ENCODE assay signal across 18 cellular contexts in the genomic region with DNA sequence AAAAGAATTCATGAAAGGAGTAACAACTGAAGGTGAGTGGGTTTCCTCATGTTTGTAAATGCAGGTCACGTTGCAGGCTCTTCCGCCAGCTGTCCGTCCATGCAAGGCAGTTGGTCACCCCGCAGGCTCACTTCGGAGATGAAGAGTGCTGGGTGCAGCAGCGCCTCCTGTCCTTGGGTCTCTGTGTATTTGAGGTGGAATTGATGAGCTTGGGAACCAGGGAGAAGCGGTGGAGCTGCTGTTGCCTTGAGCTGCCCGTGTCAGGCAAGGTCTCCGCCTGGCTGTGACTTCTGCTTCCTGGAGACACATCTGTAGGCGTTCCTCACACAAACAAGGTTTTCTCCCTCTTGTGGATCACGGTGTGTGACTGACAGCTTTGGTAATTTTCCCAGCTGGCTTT. TPM values are rescaled to one million over a fixed set of nuclear protein-coding genes. Genes with fewer than 3 reads are reported as not detected.
DNase-seq lines count a peak whose midpoint lies in the region; ATAC-seq, FAIRE-seq and TF ChIP-seq lines count a peak whose summit lies in the region.
"Had no signal": no experiment of that assay in that cellular context is flagged by ENCODE, and none has a peak within 500 bp of the region (broad histone marks: within the 10 kb centered on the region; RNA-seq: fewer than 3 reads in every experiment).

No MANE protein-coding gene starts in this region.

- peak overlapping the region; percentile 51 for H3K4me3 Mint-ChIP-seq in CD4-positive, alpha-beta T cell
- no peak overlapping the region for H3K4me3 Mint-ChIP-seq in activated naive CD8-positive, alpha-beta T cell treated with anti-CD3 and anti-CD28 coated beads, Interleukin-2, amount 50 U/mL, for 24 hours
- peak overlapping the region; percentile 35 for H3K4me3 Mint-ChIP-seq in natural killer cell
- H3K4me3 Mint-ChIP-seq: CD4-positive, CD25-positive, alpha-beta regulatory T cell had no signal

- no peak for TF ChIP-seq CTCF in CD4-positive, alpha-beta T cell (IDR thresholded peaks at IDR 0.05)
- TF ChIP-seq CTCF in natural killer cell (IDR thresholded peaks at IDR 0.05) (no peak), GM10266 (IDR thresholded peaks at IDR 0.05; ENCODE audit: control insufficient read depth, insufficient read depth, low read depth, missing control alignments) (no peak)

- no peaks in the 10 kb centered on the region for H3K9me3 ChIP-seq in CD4-positive, alpha-beta T cell (ENCODE audit: control insufficient read depth, low read length)

- DNase-seq in CD1c-positive myeloid dendritic cell (ENCODE audit: extremely low spot score) (peak; percentile 35), natural killer cell (no peak), GM10266 (ENCODE audit: extremely low spot score) (no peak), urothelium cell line (ENCODE audit: low spot score) (no peak), G401 (ENCODE audit: low spot score) (no peak)
- DNase-seq in CD4-positive, alpha-beta T cell: no peak
- DNase-seq in activated naive CD8-positive, alpha-beta T cell treated with anti-CD3 and anti-CD28 coated beads, Interleukin-2, amount 50 U/mL, for 24 hours: no peak
- DNase-seq: CD4-positive, CD25-positive, alpha-beta regulatory T cell; GOT3; Kasumi-1; MM.1S; NCI-H1092 treated with DMSO at 0.1 percent for 48 hours; NCI-H2081 treated with DMSO at 0.1 percent for 48 hours; NCI-H510A; NCI-H774 had no signal

- H3K9me3 Mint-ChIP-seq in CD4-positive, alpha-beta T cell: no peaks in the 10 kb centered on the region
- H3K9me3 Mint-ChIP-seq in activated naive CD8-positive, alpha-beta T cell treated with anti-CD3 and anti-CD28 coated beads, Interleukin-2, amount 50 U/mL, for 24 hours: no peaks in the 10 kb centered on the region
- H3K9me3 Mint-ChIP-seq in natural killer cell: no peaks in the 10 kb centered on the region
- H3K9me3 Mint-ChIP-seq: CD4-positive, CD25-positive, alpha-beta regulatory T cell; IgD-negative memory B cell had no signal

- in situ Hi-C loops in G401 (cut with HindIII; ENCODE audit: low sequenced_read_pairs): no loop called here

- H3K27ac Mint-ChIP-seq in CD4-positive, alpha-beta T cell: no peak overlapping the region
- peak overlapping the region; percentile 25 for H3K27ac Mint-ChIP-seq in activated naive CD8-positive, alpha-beta T cell treated with anti-CD3 and anti-CD28 coated beads, Interleukin-2, amount 50 U/mL, for 24 hours
- H3K27ac Mint-ChIP-seq in natural killer cell: peak overlapping the region in 1 of 2 donors; percentile 23

- FAIRE-seq in urothelium cell line (lab: Jason Lieb, UNC): no peak

- ATAC-seq in CD4-positive, alpha-beta T cell (ENCODE audit: poor library complexity): no peak
- no peak for ATAC-seq in activated naive CD8-positive, alpha-beta T cell treated with anti-CD3 and anti-CD28 coated beads, Interleukin-2, amount 50 U/mL, for 24 hours
- no peak for ATAC-seq in natural killer cell

- H3K36me3 Mint-ChIP-seq in CD4-positive, alpha-beta T cell (ENCODE audit: low read depth): peaks cover 56% of the 10 kb centered on the region
- H3K36me3 Mint-ChIP-seq in activated naive CD8-positive, alpha-beta T cell treated with anti-CD3 and anti-CD28 coated beads, Interleukin-2, amount 50 U/mL, for 24 hours (ENCODE audit: low read depth): peaks cover 35% of the 10 kb centered on the region
- H3K36me3 Mint-ChIP-seq in natural killer cell: peaks cover 2% of the 10 kb centered on the region

- no peak overlapping the region for H3K27ac ChIP-seq in CD4-positive, alpha-beta T cell (ENCODE audit: low read depth, low read length)
- H3K27ac ChIP-seq: SK-N-MC had no signal

- peaks cover 31% of the 10 kb centered on the region for H3K4me1 Mint-ChIP-seq in CD4-positive, alpha-beta T cell (ENCODE audit: low read depth)
- peaks cover 16% of the 10 kb centered on the region for H3K4me1 Mint-ChIP-seq in activated naive CD8-positive, alpha-beta T cell treated with anti-CD3 and anti-CD28 coated beads, Interleukin-2, amount 50 U/mL, for 24 hours
- H3K4me1 Mint-ChIP-seq in natural killer cell: peaks cover 21 to 29% of the 10 kb centered on the region in 2 donors

- CTCF ChIA-PET in CD4-positive, alpha-beta T cell (lab: Charles Lee): no interaction called here

- H3K27me3 Mint-ChIP-seq in CD4-positive, alpha-beta T cell: no peaks in the 10 kb centered on the region
- H3K27me3 Mint-ChIP-seq in activated naive CD8-positive, alpha-beta T cell treated with anti-CD3 and anti-CD28 coated beads, Interleukin-2, amount 50 U/mL, for 24 hours: no peaks in the 10 kb centered on the region
- H3K27me3 Mint-ChIP-seq in natural killer cell (ENCODE audit: low read depth in 2 of 2): no peaks in the 10 kb centered on the region
- H3K27me3 Mint-ChIP-seq: CD4-positive, CD25-positive, alpha-beta regulatory T cell; IgD-negative memory B cell had no signal

- intact Hi-C loops in CD4-positive, alpha-beta T cell (cut with DNase I, micrococcal nuclease): loop anchor here in 1 of 2 experiments (10.0 kb wide), 1 partner anchor 55 kb away; a partner anchor contains a TSS
- intact Hi-C loops in natural killer cell (cut with micrococcal nuclease): loop anchor here (5.0 kb wide), 1 partner anchor 33 kb away; no protein-coding TSS in a partner anchor

- no peaks in the 10 kb centered on the region for H3K27me3 ChIP-seq in CD4-positive, alpha-beta T cell (ENCODE audit: control insufficient read depth, insufficient read depth, low read length)

- POLR2A ChIA-PET in CD4-positive, alpha-beta T cell (lab: Charles Lee): no interaction called here

RNA-seq across cellular contexts. Expression of a gene that starts 2.6 kb away (rescaled TPM):
- 1 to 10 TPM; 3.5 to 5.5 TPM for total RNA-seq in CD4-positive, alpha-beta T cell
- 10 to 100 TPM; 22.3 to 24.0 (median 23.8) TPM for total RNA-seq in natural killer cell
- 1.2 TPM in 1 of 2 replicates, not detected in the other for total RNA-seq in G401 (2014; rRNA removed; shearing (Covaris generic))

RNA-seq across cellular contexts. Expression of a gene that starts 11.9 kb away (rescaled TPM):
- 10 to 100 TPM; 39.6 to 46.1 TPM for total RNA-seq in CD4-positive, alpha-beta T cell
- total RNA-seq in natural killer cell: 10 to 100 TPM; 45.1 to 60.1 (median 53.1) TPM
- 41.0 and 49.2 TPM in 2 replicates for total RNA-seq in G401 (2014; rRNA removed; shearing (Covaris generic))

RNA-seq across cellular contexts. Expression of a gene that starts 23.6 kb away (rescaled TPM):
- total RNA-seq in CD4-positive, alpha-beta T cell: 10 to 100 TPM; 51.9 to 54.3 TPM
- total RNA-seq in natural killer cell: 100 to 1,000 TPM in 1 of 3 donors, 10 to 100 TPM in 2; 79.5 to 116 (median 83.4) TPM
- total RNA-seq in G401 (2014; rRNA removed; shearing (Covaris generic)): 24.3 and 36.5 TPM in 2 replicates

RNA-seq across cellular contexts. Expression of a gene that starts 56.9 kb away (rescaled TPM):
- total RNA-seq in CD4-positive, alpha-beta T cell: not detected
- not detected for total RNA-seq in natural killer cell
- not detected in 2 replicates for total RNA-seq in G401 (2014; rRNA removed; shearing (Covaris generic))
- total RNA-seq: CD4-positive, CD25-positive, alpha-beta regulatory T cell; HT-29 had no signal
